Comparison of ENCODE assay signal across 10 cellular contexts in the genomic region with DNA sequence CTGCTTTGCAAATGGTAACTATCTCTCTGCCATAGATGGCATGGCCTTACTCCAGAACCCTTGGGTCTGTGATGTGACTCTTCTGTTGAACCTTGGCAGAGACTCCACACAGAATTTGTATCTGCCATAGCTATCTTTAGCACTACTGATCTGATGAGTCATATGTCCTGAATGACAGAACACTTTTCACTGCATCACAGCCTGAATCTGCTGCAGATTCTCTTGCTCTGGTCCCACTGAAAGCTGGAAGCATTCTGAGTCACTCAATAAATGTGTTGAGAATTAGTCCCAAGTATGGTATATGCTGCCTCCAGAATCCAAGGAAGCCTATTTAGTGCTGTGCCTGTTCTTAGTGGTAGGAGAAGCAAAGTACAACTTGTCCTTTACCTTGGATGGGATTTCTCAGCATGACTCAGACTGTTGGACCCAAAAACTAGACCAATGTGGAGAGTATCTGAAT. TPM values are rescaled to one million over a fixed set of nuclear protein-coding genes. Genes with fewer than 3 reads are reported as not detected.
DNase-seq lines count a peak whose midpoint lies in the region; ATAC-seq and TF ChIP-seq lines count a peak whose summit lies in the region.
"Had no signal": no experiment of that assay in that cellular context is flagged by ENCODE, and none has a peak within 500 bp of the region (broad histone marks: within the 10 kb centered on the region; RNA-seq: fewer than 3 reads in every experiment).

No MANE protein-coding gene starts in this region.

- no peak overlapping the region for H3K4me3 Mint-ChIP-seq in activated CD4-positive, alpha-beta T cell treated with anti-CD3 and anti-CD28 coated beads for 36 hours
- H3K4me3 Mint-ChIP-seq in chondrocyte (ENCODE audit: unreplicated experiment): no peak overlapping the region
- H3K4me3 Mint-ChIP-seq: T-helper 1 cell treated with Interleukin-12 subunit alpha and Interleukin-12 subunit beta and Interleukin-4 antibody, amounts not matched to agents 30 μg/mL and 1 μg/mL, for 36 hours had no signal

- H3K4me1 ChIP-seq in skeletal muscle tissue (ENCODE audit: control insufficient read depth in 3 of 3, insufficient read depth in 3 of 3, low read length in 3 of 3): peaks cover 24 to 31% (median 25%) of the 10 kb centered on the region in 3 donors
- H3K4me1 ChIP-seq: BLaER1 had no signal

- CTCF ChIA-PET in activated CD4-positive, alpha-beta T cell treated with anti-CD3 and anti-CD28 coated beads for 36 hours (lab: Charles Lee): interaction anchor here (0.8 to 1.5 kb wide), 2 partner anchors 45 to 70 kb away, joined by 3 to 4 read pairs; no protein-coding TSS in a partner anchor

- no peak overlapping the region for H3K4me3 ChIP-seq in skeletal muscle tissue (ENCODE audit: low read length in 3 of 3)
- H3K4me3 ChIP-seq: BLaER1 had no signal

- peak overlapping the region in 1 of 3 donors; percentile 36 for H3K9ac ChIP-seq in skeletal muscle tissue (ENCODE audit: low read depth in 1 of 3, low read length in 3 of 3)
- H3K9ac ChIP-seq: BLaER1 had no signal

- H3K27me3 Mint-ChIP-seq in activated CD4-positive, alpha-beta T cell treated with anti-CD3 and anti-CD28 coated beads for 36 hours: no peaks in the 10 kb centered on the region
- no peaks in the 10 kb centered on the region for H3K27me3 Mint-ChIP-seq in chondrocyte (ENCODE audit: low read depth)

- H3K27ac Mint-ChIP-seq in activated CD4-positive, alpha-beta T cell treated with anti-CD3 and anti-CD28 coated beads for 36 hours: no peak overlapping the region
- H3K27ac Mint-ChIP-seq in chondrocyte (ENCODE audit: unreplicated experiment): peak overlapping the region; percentile 88
- H3K27ac Mint-ChIP-seq: T-helper 1 cell treated with Interleukin-12 subunit alpha and Interleukin-12 subunit beta and Interleukin-4 antibody, amounts not matched to agents 30 μg/mL and 1 μg/mL, for 36 hours had no signal

- POLR2A ChIA-PET in activated CD4-positive, alpha-beta T cell treated with anti-CD3 and anti-CD28 coated beads for 36 hours (lab: Charles Lee): interaction anchor here (0.6 kb wide), 2 partner anchors 43 to 78 kb away, joined by 3 to 4 read pairs; no protein-coding TSS in a partner anchor

- H3K9me3 ChIP-seq in skeletal muscle tissue (ENCODE audit: control insufficient read depth in 3 of 3, low read length in 3 of 3): no peaks in the 10 kb centered on the region

- H3K27ac ChIP-seq in skeletal muscle tissue (ENCODE audit: low read depth, low read length): peak overlapping the region; percentile 92
- H3K27ac ChIP-seq: BLaER1 had no signal

- H3K27me3 ChIP-seq in skeletal muscle tissue (ENCODE audit: control insufficient read depth in 3 of 3, insufficient read depth in 3 of 3, low read length in 3 of 3): no peaks in the 10 kb centered on the region
- H3K27me3 ChIP-seq: BLaER1 had no signal

- peak; percentile 33 for TF ChIP-seq CTCF in chondrocyte (IDR thresholded peaks at IDR 0.05)

- no peaks in the 10 kb centered on the region for H3K36me3 ChIP-seq in skeletal muscle tissue (ENCODE audit: control insufficient read depth in 3 of 3, insufficient read depth in 3 of 3, low read length in 3 of 3)
- H3K36me3 ChIP-seq: BLaER1 had no signal

- peak; percentile 89 for ATAC-seq in activated CD4-positive, alpha-beta T cell treated with anti-CD3 and anti-CD28 coated beads for 36 hours
- ATAC-seq in HG03175 (IDR thresholded peaks at IDR 0.05; ENCODE audit: unreplicated experiment): peak; percentile 63

- no peaks in the 10 kb centered on the region for H3K9me3 Mint-ChIP-seq in activated CD4-positive, alpha-beta T cell treated with anti-CD3 and anti-CD28 coated beads for 36 hours (ENCODE audit: low read depth)
- peaks cover 3% of the 10 kb centered on the region for H3K9me3 Mint-ChIP-seq in chondrocyte (ENCODE audit: low read depth)
- H3K9me3 Mint-ChIP-seq: T-helper 1 cell treated with Interleukin-12 subunit alpha and Interleukin-12 subunit beta and Interleukin-4 antibody, amounts not matched to agents 30 μg/mL and 1 μg/mL, for 36 hours had no signal

- H3K36me3 Mint-ChIP-seq in activated CD4-positive, alpha-beta T cell treated with anti-CD3 and anti-CD28 coated beads for 36 hours (ENCODE audit: low read depth): no peaks in the 10 kb centered on the region
- no peaks in the 10 kb centered on the region for H3K36me3 Mint-ChIP-seq in chondrocyte (ENCODE audit: low read depth)

- intact Hi-C loops in activated CD4-positive, alpha-beta T cell treated with anti-CD3 and anti-CD28 coated beads for 36 hours (cut with DNase I, micrococcal nuclease): no loop called here

- no peaks in the 10 kb centered on the region for H3K4me1 Mint-ChIP-seq in activated CD4-positive, alpha-beta T cell treated with anti-CD3 and anti-CD28 coated beads for 36 hours
- H3K4me1 Mint-ChIP-seq in chondrocyte (ENCODE audit: low read depth): peaks cover 39% of the 10 kb centered on the region

- DNase-seq in activated CD4-positive, alpha-beta T cell treated with anti-CD3 and anti-CD28 coated beads for 36 hours: peak; percentile 17
- no peak for DNase-seq in activated CD4-positive, alpha-beta T cell treated with anti-CD3 and anti-CD28 coated beads for 4 hours
- DNase-seq in chondrocyte (ENCODE audit: low spot score): no peak
- DNase-seq in NK-92 treated with Interleukin-12 subunit alpha and Interleukin-12 subunit beta, amount 100 ng/mL, for 24 hours (lab: John Stamatoyannopoulos, UW): no peak
- DNase-seq in NCI-H128 (lab: John Stamatoyannopoulos, UW; ENCODE audit: unreplicated experiment): no peak
- DNase-seq in activated CD4-positive, alpha-beta T cell treated with anti-CD3 and anti-CD28 coated beads, Interleukin-2, amount 50 U/mL, for 1 hour: no peak

RNA-seq across cellular contexts. Expression of a gene that starts 39.5 kb away (rescaled TPM):
- total RNA-seq in activated CD4-positive, alpha-beta T cell treated with anti-CD3 and anti-CD28 coated beads for 36 hours: not detected
- total RNA-seq in chondrocyte: 74.6 to 283 TPM (median 261 TPM) in 3 replicates
- total RNA-seq in skeletal muscle tissue: 14.1 TPM
